In the genomic region with DNA sequence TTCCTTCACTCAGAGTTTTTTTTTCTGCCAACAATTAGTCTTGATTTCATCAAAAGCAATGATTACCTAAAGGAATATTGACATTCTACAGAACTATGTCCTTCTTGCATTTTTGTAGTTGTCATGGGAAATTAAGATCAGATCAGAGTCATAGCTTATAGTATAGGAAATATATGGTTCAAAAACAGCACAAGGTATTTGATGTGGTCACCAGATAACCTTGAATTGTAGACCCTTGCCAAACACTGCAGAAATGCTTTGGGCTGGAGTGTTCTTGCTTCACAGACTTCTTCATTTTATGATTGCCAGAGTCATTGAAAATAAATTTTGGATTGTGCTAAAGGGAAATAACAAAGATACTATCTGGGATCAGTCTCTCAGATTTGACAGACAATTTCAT, we compare ENCODE assay signal across 17 cellular contexts.
DNase-seq lines count a peak whose midpoint lies in the region; ATAC-seq and TF ChIP-seq lines count a peak whose summit lies in the region.
"Had no signal": no experiment of that assay in that cellular context is flagged by ENCODE, and none has a peak within 500 bp of the region (broad histone marks: within the 10 kb centered on the region; RNA-seq: fewer than 3 reads in every experiment).

No MANE protein-coding gene starts in this region.

- no peak overlapping the region for H3K4me3 Mint-ChIP-seq in activated CD8-positive, alpha-beta T cell treated with anti-CD3 and anti-CD28 coated beads, Interleukin-2, amount 10 ng/mL, durations not matched to agents 7 days and 5 days
- no peak overlapping the region for H3K4me3 Mint-ChIP-seq in activated CD8-positive, alpha-beta T cell treated with anti-CD3 and anti-CD28 coated beads for 36 hours
- H3K4me3 Mint-ChIP-seq in T-helper 2 cell treated with Interferon-gamma antibody and Interleukin-4, amounts not matched to agents 5 μg/mL and 100 μg/mL, for 36 hours: peak overlapping the region; percentile 58
- H3K4me3 Mint-ChIP-seq: B cell; CD8-positive, alpha-beta memory T cell; HFFc6 had no signal

- no peaks in the 10 kb centered on the region for H3K9me3 Mint-ChIP-seq in activated CD8-positive, alpha-beta T cell treated with anti-CD3 and anti-CD28 coated beads, Interleukin-2, amount 10 ng/mL, durations not matched to agents 7 days and 5 days (ENCODE audit: insufficient read depth)
- peaks cover 10% of the 10 kb centered on the region for H3K9me3 Mint-ChIP-seq in activated CD8-positive, alpha-beta T cell treated with anti-CD3 and anti-CD28 coated beads for 36 hours
- H3K9me3 Mint-ChIP-seq in T-helper 2 cell treated with Interferon-gamma antibody and Interleukin-4, amounts not matched to agents 5 μg/mL and 100 μg/mL, for 36 hours: peaks cover 5% of the 10 kb centered on the region
- H3K9me3 Mint-ChIP-seq: CD4-positive, CD25-positive, alpha-beta regulatory T cell; CD8-positive, alpha-beta memory T cell; HFFc6 had no signal

- intact Hi-C loops in activated CD8-positive, alpha-beta T cell treated with anti-CD3 and anti-CD28 coated beads for 36 hours (cut with micrococcal nuclease): loop anchor here (10.0 kb wide), 1 partner anchor 199 kb away; the partner anchor contains the start of gene TNFSF11

- CTCF ChIA-PET in activated CD8-positive, alpha-beta T cell treated with anti-CD3 and anti-CD28 coated beads, Interleukin-2, amount 10 ng/mL, durations not matched to agents 7 days and 5 days (lab: Charles Lee): interaction anchor here (1.0 to 7.4 kb wide), 3 partner anchors 10 to 20 kb away, joined by 4 to 58 read pairs (median 10); no protein-coding TSS in a partner anchor
- CTCF ChIA-PET in activated CD8-positive, alpha-beta T cell treated with anti-CD3 and anti-CD28 coated beads for 36 hours (lab: Charles Lee): interaction anchor here (3.8 kb wide), 1 partner anchor 17 kb away, joined by 24 read pairs; no protein-coding TSS in a partner anchor

- no peaks in the 10 kb centered on the region for H3K36me3 ChIP-seq in DND-41 (ENCODE audit: insufficient read depth, low read length)

- peaks cover 10% of the 10 kb centered on the region for H3K36me3 Mint-ChIP-seq in activated CD8-positive, alpha-beta T cell treated with anti-CD3 and anti-CD28 coated beads, Interleukin-2, amount 10 ng/mL, durations not matched to agents 7 days and 5 days (ENCODE audit: low read depth)
- peaks cover 4% of the 10 kb centered on the region for H3K36me3 Mint-ChIP-seq in activated CD8-positive, alpha-beta T cell treated with anti-CD3 and anti-CD28 coated beads for 36 hours (ENCODE audit: low read depth)
- H3K36me3 Mint-ChIP-seq in T-helper 2 cell treated with Interferon-gamma antibody and Interleukin-4, amounts not matched to agents 5 μg/mL and 100 μg/mL, for 36 hours (ENCODE audit: low read depth): no peaks in the 10 kb centered on the region

- H3K27me3 ChIP-seq in DND-41 (ENCODE audit: insufficient read depth, low read length, poor library complexity): no peaks in the 10 kb centered on the region

- peaks cover 30% of the 10 kb centered on the region for H3K4me1 ChIP-seq in DND-41 (ENCODE audit: insufficient read depth, low read length)

- H3K9ac ChIP-seq in DND-41 (ENCODE audit: low read depth, low read length): no peak overlapping the region

- H4K20me1 ChIP-seq in DND-41 (ENCODE audit: insufficient read depth, low read length): no peaks in the 10 kb centered on the region

- H3K9me3 ChIP-seq in DND-41 (ENCODE audit: insufficient read depth, low read length, severe bottlenecking): no peaks in the 10 kb centered on the region

- POLR2A ChIA-PET in activated CD8-positive, alpha-beta T cell treated with anti-CD3 and anti-CD28 coated beads, Interleukin-2, amount 10 ng/mL, durations not matched to agents 7 days and 5 days (lab: Charles Lee): no interaction called here
- POLR2A ChIA-PET in activated CD8-positive, alpha-beta T cell treated with anti-CD3 and anti-CD28 coated beads for 36 hours (lab: Charles Lee): interaction anchor here (14.1 kb wide), 1 partner anchor 17 kb away, joined by 192 read pairs; no protein-coding TSS in a partner anchor

- no peak for TF ChIP-seq CTCF in activated CD8-positive, alpha-beta T cell treated with anti-CD3 and anti-CD28 coated beads for 36 hours (IDR thresholded peaks at IDR 0.05)
- TF ChIP-seq CTCF in DND-41 (IDR thresholded peaks at IDR 0.05; ENCODE audit: borderline replicate concordance, extremely low read depth, low read length, poor library complexity, severe bottlenecking): no peak

- no peak overlapping the region for H3K27ac ChIP-seq in DND-41 (ENCODE audit: low read length)

- H3K4me1 Mint-ChIP-seq in activated CD8-positive, alpha-beta T cell treated with anti-CD3 and anti-CD28 coated beads, Interleukin-2, amount 10 ng/mL, durations not matched to agents 7 days and 5 days (ENCODE audit: low read depth): peaks cover 75% of the 10 kb centered on the region
- peaks cover 69% of the 10 kb centered on the region for H3K4me1 Mint-ChIP-seq in activated CD8-positive, alpha-beta T cell treated with anti-CD3 and anti-CD28 coated beads for 36 hours (ENCODE audit: low read depth)
- peaks cover 80% of the 10 kb centered on the region for H3K4me1 Mint-ChIP-seq in T-helper 2 cell treated with Interferon-gamma antibody and Interleukin-4, amounts not matched to agents 5 μg/mL and 100 μg/mL, for 36 hours (ENCODE audit: low read depth)

- peak; percentile 6 for ATAC-seq in activated CD8-positive, alpha-beta T cell treated with anti-CD3 and anti-CD28 coated beads, Interleukin-2, amount 10 ng/mL, durations not matched to agents 7 days and 5 days
- ATAC-seq in activated CD8-positive, alpha-beta T cell treated with anti-CD3 and anti-CD28 coated beads for 36 hours: no peak
- ATAC-seq in DND-41 (ENCODE audit: insufficient read depth, low read depth): peak; percentile 52; the same call in 1 of the 3 replicates
- ATAC-seq in HG02588 (IDR thresholded peaks at IDR 0.05; ENCODE audit: unreplicated experiment): no peak
- ATAC-seq: HCT116 had no signal

- H3K79me2 ChIP-seq in DND-41 (ENCODE audit: insufficient read depth, low read length): no peaks in the 10 kb centered on the region

- H3K4me2 ChIP-seq in DND-41 (ENCODE audit: insufficient read depth, low read length): no peak overlapping the region

- H3K27ac Mint-ChIP-seq in activated CD8-positive, alpha-beta T cell treated with anti-CD3 and anti-CD28 coated beads, Interleukin-2, amount 10 ng/mL, durations not matched to agents 7 days and 5 days: no peak overlapping the region
- H3K27ac Mint-ChIP-seq in activated CD8-positive, alpha-beta T cell treated with anti-CD3 and anti-CD28 coated beads for 36 hours: no peak overlapping the region
- peak overlapping the region; percentile 76 for H3K27ac Mint-ChIP-seq in T-helper 2 cell treated with Interferon-gamma antibody and Interleukin-4, amounts not matched to agents 5 μg/mL and 100 μg/mL, for 36 hours
- H3K27ac Mint-ChIP-seq: B cell; CD4-positive, CD25-positive, alpha-beta regulatory T cell; HFFc6 had no signal

- no peak overlapping the region for H3K4me3 ChIP-seq in DND-41 (ENCODE audit: low read depth in 1 of 2, low read length in 2 of 2)

- no peak overlapping the region for H2AFZ ChIP-seq in DND-41 (ENCODE audit: low read depth, low read length)

- H3K27me3 Mint-ChIP-seq in activated CD8-positive, alpha-beta T cell treated with anti-CD3 and anti-CD28 coated beads, Interleukin-2, amount 10 ng/mL, durations not matched to agents 7 days and 5 days (ENCODE audit: low read depth): no peaks in the 10 kb centered on the region
- H3K27me3 Mint-ChIP-seq in activated CD8-positive, alpha-beta T cell treated with anti-CD3 and anti-CD28 coated beads for 36 hours: no peaks in the 10 kb centered on the region
- no peaks in the 10 kb centered on the region for H3K27me3 Mint-ChIP-seq in T-helper 2 cell treated with Interferon-gamma antibody and Interleukin-4, amounts not matched to agents 5 μg/mL and 100 μg/mL, for 36 hours (ENCODE audit: low read depth)
- H3K27me3 Mint-ChIP-seq: B cell; CD4-positive, CD25-positive, alpha-beta regulatory T cell had no signal

- DNase-seq in activated CD8-positive, alpha-beta T cell treated with anti-CD3 and anti-CD28 coated beads, Interleukin-2, amount 10 ng/mL, durations not matched to agents 7 days and 5 days: no peak
- no peak for DNase-seq in activated CD8-positive, alpha-beta T cell treated with anti-CD3 and anti-CD28 coated beads for 36 hours
- DNase-seq in DND-41: no peak
- DNase-seq in T-helper 2 cell treated with Interferon-gamma antibody and Interleukin-4, amounts not matched to agents 5 μg/mL and 100 μg/mL, for 36 hours (ENCODE audit: low spot score): no peak
- no peak for DNase-seq in pons (ENCODE audit: low spot score)
- DNase-seq: C1 segment of cervical spinal cord; CD4-positive, CD25-positive, alpha-beta regulatory T cell; CD8-positive, alpha-beta memory T cell; COR-L47; GDM1; GOT3; H7; HFFc6; IMR-90 had no signal

Comparison
In these comparisons a context has a peak if more than half of its experiments do, and no peak if none do; other contexts are left out.
1. ATAC-seq: peak in activated CD8-positive, alpha-beta T cell treated with anti-CD3 and anti-CD28 coated beads, Interleukin-2, amount 10 ng/mL, durations not matched to agents 7 days and 5 days (single experiment) and DND-41 (single experiment); none in activated CD8-positive, alpha-beta T cell treated with anti-CD3 and anti-CD28 coated beads for 36 hours (single experiment) and HG02588 (single experiment).